Comparison of ENCODE assay signal across 11 cellular contexts in genomic region chr1:27405559-27406353, GRCh38. TPM values are rescaled to one million over a fixed set of nuclear protein-coding genes. Genes with fewer than 3 reads are reported as not detected.
DNase-seq lines count a peak whose midpoint lies in the region; ATAC-seq, FAIRE-seq and TF ChIP-seq lines count a peak whose summit lies in the region.
"Not testable (repeated sequence)": the region's sequence is repeated elsewhere in the genome, so short reads cannot be mapped to it uniquely, and the experiment has no call there.
"Had no signal": no experiment of that assay in that cellular context is flagged by ENCODE, and none has a peak within 500 bp of the region (broad histone marks: within the 10 kb centered on the region; RNA-seq: fewer than 3 reads in every experiment).

No MANE protein-coding gene starts in this region.

- CTCF ChIA-PET in WTC11 (lab: Charles Lee): interaction anchor here (0.5 to 5.0 kb wide), 49 partner anchors 10 to 1095 kb away, joined by 3 to 49 read pairs (median 6); partner anchors contain the start of genes AHDC1, CD164L2, FAM76A and MAP3K6
- CTCF ChIA-PET in K562 (lab: Yijun Ruan, JAX; ENCODE audit: low intra/inter-chr PET ratio): not testable (repeated sequence)

- FAIRE-seq in K562 (lab: Jason Lieb, UNC): not testable (repeated sequence)

- H3K36me3 Mint-ChIP-seq in GM23338 (ENCODE audit: low read depth) (peaks cover 37% of the 10 kb centered on the region), WTC11 (peaks cover 27% of the 10 kb centered on the region)

- BruUV-seq in K562 (replicated peaks; lab: Mats Ljungman, UMichigan): not testable (repeated sequence)

- not testable (repeated sequence) for TF ChIP-seq RAD21 in K562 (CRISPR knock-in tag; conservative IDR thresholded peaks at IDR 0.05 in 1 of 2, IDR thresholded peaks at IDR 0.05 in 1 of 2); neural cell (conservative IDR thresholded peaks at IDR 0.05)

- TF ChIP-seq CTCF in GM23338 (conservative IDR thresholded peaks at IDR 0.05; ENCODE audit: low read depth in 2 of 2) (peak; percentile 20 to 51; a peak in 3 of 4 replicates), K562 (IDR thresholded peaks at IDR 0.05 in 2 of 3, conservative IDR thresholded peaks at IDR 0.05 in 1 of 3; ENCODE audit: insufficient read depth in 2 of 3, low read depth in 1 of 3, low read length in 3 of 3) (0 out of 6 replicates have a peak, but pooled peaks of 1 of the 3 experiments have one; percentile 12), esophagus muscularis mucosa (IDR thresholded peaks at IDR 0.05) (peak; percentile 14 to 26 (median 16)), kidney epithelial cell (IDR thresholded peaks at IDR 0.05; ENCODE audit: insufficient read depth, low read length, poor library complexity, severe bottlenecking) (peak; percentile 8), neural cell (IDR thresholded peaks at IDR 0.05; ENCODE audit: poor library complexity, severe bottlenecking) (peak; percentile 39), spleen (IDR thresholded peaks at IDR 0.05 in 8 of 11, conservative IDR thresholded peaks at IDR 0.05 in 3 of 11) (peak in 2 of 11 experiments; percentile 25 to 33)
- TF ChIP-seq CTCF in WTC11 (IDR thresholded peaks at IDR 0.05); upper lobe of left lung (IDR thresholded peaks at IDR 0.05): not testable (repeated sequence)

- not testable (repeated sequence) for H3K27me3 ChIP-seq in GM23338 (ENCODE audit: insufficient read depth); K562 (ENCODE audit: control insufficient read depth in 2 of 2, insufficient read depth in 2 of 2, low read length in 2 of 2); esophagus muscularis mucosa; kidney epithelial cell (ENCODE audit: control insufficient read depth, insufficient read depth, low read length); neural cell (ENCODE audit: insufficient read depth, low read depth, low read length); spleen (replicated peaks in 1 of 7); upper lobe of left lung

- H3K4me1 ChIP-seq in GM23338 (ENCODE audit: insufficient read depth) (peaks cover 35% of the 10 kb centered on the region), K562 (replicated peaks in 1 of 2; ENCODE audit: control insufficient read depth in 2 of 2, insufficient read depth in 2 of 2, low read length in 2 of 2) (peaks cover 0 to 12% of the 10 kb centered on the region in 2 experiments; a peak in 2 of 5 replicates), esophagus muscularis mucosa (peaks cover 60 to 66% (median 62%) of the 10 kb centered on the region in 4 donors), spleen (peaks cover 31 to 75% (median 57%) of the 10 kb centered on the region in 6 donors), upper lobe of left lung (peaks cover 38 to 58% (median 46%) of the 10 kb centered on the region in 4 donors)

- H3K36me3 ChIP-seq in GM23338 (ENCODE audit: insufficient read depth); kidney epithelial cell (ENCODE audit: control insufficient read depth, insufficient read depth, low read length); neural cell (ENCODE audit: insufficient read depth, low read length): not testable (repeated sequence)
- H3K36me3 ChIP-seq in K562 (ENCODE audit: control insufficient read depth, insufficient read depth, low read length) (peaks cover 58% of the 10 kb centered on the region), esophagus muscularis mucosa (peaks cover 25 to 49% (median 47%) of the 10 kb centered on the region in 4 donors), spleen (peaks cover 0 to 63% (median 39%) of the 10 kb centered on the region in 6 donors), upper lobe of left lung (peaks cover 25 to 55% (median 41%) of the 10 kb centered on the region in 4 donors)

- peaks cover 51% of the 10 kb centered on the region for H3K4me1 Mint-ChIP-seq in GM23338
- H3K4me1 Mint-ChIP-seq in WTC11: peaks cover 50% of the 10 kb centered on the region

- TF ChIP-seq POLR2A in K562 (conservative IDR thresholded peaks at IDR 0.05): 0 out of 2 replicates have a peak, but pooled peaks have one; percentile 16
- TF ChIP-seq POLR2A in esophagus muscularis mucosa (IDR thresholded peaks at IDR 0.05; ENCODE audit: low read depth); spleen (IDR thresholded peaks at IDR 0.05); upper lobe of left lung (IDR thresholded peaks at IDR 0.05): not testable (repeated sequence)

- DNase-seq in GM23338 (ENCODE audit: low spot score): peak; percentile 70
- DNase-seq in WTC11 (ENCODE audit: low spot score): peak; percentile 56
- not testable (repeated sequence) for DNase-seq in K562 (ENCODE audit: extremely low read depth in 1 of 4, low spot score in 3 of 4); esophagus muscularis mucosa (ENCODE audit: extremely low spot score); kidney epithelial cell (ENCODE audit: low read depth); spleen; upper lobe of left lung

- not testable (repeated sequence) for H3K79me2 ChIP-seq in GM23338 (replicated peaks; ENCODE audit: insufficient read depth); K562 (ENCODE audit: control insufficient read depth, insufficient read depth, low read length); neural cell (replicated peaks; ENCODE audit: insufficient read depth, low read length)

- not testable (repeated sequence) for TF ChIP-seq EP300 in K562 (IDR thresholded peaks at IDR 0.05; ENCODE audit: low read length); esophagus muscularis mucosa (IDR thresholded peaks at IDR 0.05); neural cell (conservative IDR thresholded peaks at IDR 0.05; ENCODE audit: poor library complexity, severe bottlenecking); upper lobe of left lung (IDR thresholded peaks at IDR 0.05)

- peaks cover 20% of the 10 kb centered on the region for H3F3A ChIP-seq in GM23338 (replicated peaks; ENCODE audit: low read depth)
- H3F3A ChIP-seq in neural cell (ENCODE audit: insufficient read depth, low read length, poor library complexity, severe bottlenecking): not testable (repeated sequence)

- 88% methylated on average over 15 of the region's 18 CpGs for WGBS in K562 (ENCODE audit: insufficient coverage, low coverage, missing lambda C conversion rate)
- WGBS in esophagus muscularis mucosa: 52% methylated on average over 6 of the region's 18 CpGs
- 75 to 90% (median 81%) methylated on average over 7 to 17 of the region's 18 CpGs for WGBS in spleen, 5 donors
- 76 to 80% methylated on average over 1 to 12 of the region's 18 CpGs for WGBS in upper lobe of left lung, 2 donors

- POLR2A ChIA-PET in WTC11 (lab: Charles Lee) (interaction anchor here (0.8 to 1.3 kb wide), 3 partner anchors 11 to 151 kb away, joined by 3 to 4 read pairs (median 3); no protein-coding TSS in a partner anchor), K562 (lab: Yijun Ruan, JAX) (interaction anchor here (0.5 to 2.2 kb wide), 5 partner anchors 8 to 1706 kb away, joined by 3 to 11 read pairs (median 3); no protein-coding TSS in a partner anchor)

- H2AFZ ChIP-seq in GM23338; K562 (ENCODE audit: low read depth, low read length); neural cell (ENCODE audit: low read depth, low read length): not testable (repeated sequence)

- not testable (repeated sequence) for H3K9me3 ChIP-seq in K562 (replicated peaks; ENCODE audit: control insufficient read depth, insufficient read depth, low read depth, low read length); esophagus muscularis mucosa; neural cell (ENCODE audit: low read length); spleen; upper lobe of left lung

- H3K9ac ChIP-seq in K562 (ENCODE audit: insufficient read depth in 1 of 2, low read depth in 2 of 2, low read length in 2 of 2) (peak overlapping the region in 1 of 2 experiments; percentile 53; a peak in 1 of 4 replicates), neural cell (ENCODE audit: low read length) (peak overlapping the region; percentile 45)

- H3K9me2 ChIP-seq in GM23338 (ENCODE audit: insufficient read depth); neural cell (ENCODE audit: insufficient read depth, low read length): not testable (repeated sequence)

- H3K27me3 Mint-ChIP-seq in GM23338 (ENCODE audit: insufficient read depth, low read depth, poor library complexity); WTC11 (ENCODE audit: low read depth): not testable (repeated sequence)

- H3K9me3 Mint-ChIP-seq in GM23338, WTC11: not testable (repeated sequence)

- peak overlapping the region; percentile 38; the same call in 1 of the 2 replicates for H3K4me2 ChIP-seq in GM23338
- not testable (repeated sequence) for H3K4me2 ChIP-seq in K562 (ENCODE audit: insufficient read depth, low read length); neural cell (ENCODE audit: low read length)

- H3K27ac ChIP-seq in GM23338 (ENCODE audit: low read depth): peak overlapping the region; percentile 88
- not testable (repeated sequence) for H3K27ac ChIP-seq in K562 (ENCODE audit: extremely low read depth, low read depth, low read length)
- H3K27ac ChIP-seq in esophagus muscularis mucosa (replicated peaks in 1 of 4): peak overlapping the region; percentile 73 to 79 (median 76)
- H3K27ac ChIP-seq in neural cell (ENCODE audit: low read length): peak overlapping the region; percentile 56
- H3K27ac ChIP-seq in spleen: peak overlapping the region in 6 of 8 donors; percentile 47 to 84 (median 78)
- H3K27ac ChIP-seq in upper lobe of left lung: peak overlapping the region; percentile 48 to 82 (median 72)

- not testable (repeated sequence) for H4K20me1 ChIP-seq in GM23338 (replicated peaks; ENCODE audit: insufficient read depth); K562 (replicated peaks; ENCODE audit: control insufficient read depth, insufficient read depth, low read length); neural cell (ENCODE audit: insufficient read depth)

- H3K4me3 ChIP-seq in GM23338; K562; esophagus muscularis mucosa; kidney epithelial cell (ENCODE audit: low read depth, low read length); neural cell (ENCODE audit: low read length); spleen; upper lobe of left lung: not testable (repeated sequence)

- not testable (repeated sequence) for H3K9me1 ChIP-seq in K562 (ENCODE audit: control insufficient read depth, insufficient read depth, low read length)

- H3K27ac Mint-ChIP-seq in GM23338: peak overlapping the region; percentile 92
- peak overlapping the region; percentile 94 for H3K27ac Mint-ChIP-seq in WTC11

- peak; percentile 69 for ATAC-seq in GM23338
- ATAC-seq in WTC11: peak; percentile 74
- ATAC-seq in K562: peak; percentile 22
- ATAC-seq in upper lobe of left lung (ENCODE audit: low FRiP score in 2 of 2): not testable (repeated sequence)

- in situ Hi-C loops in K562 (cut with MboI): not testable (repeated sequence)

- intact Hi-C loops in K562 (cut with micrococcal nuclease); esophagus muscularis mucosa (cut with DNase I); spleen (cut with DNase I; ENCODE audit: low total_unique reads): not testable (repeated sequence)

- H3K4me3 Mint-ChIP-seq in GM23338: peak overlapping the region; percentile 21; the same call in 1 of the 3 replicates
- not testable (repeated sequence) for H3K4me3 Mint-ChIP-seq in WTC11

RNA-seq across cellular contexts. Expression of gene GPR3, which starts 13.3 kb away (rescaled TPM):
- total RNA-seq in GM23338 (2014; rRNA removed; shearing (Covaris generic)): 6.6 and 9.1 TPM in 2 replicates
- polyA plus RNA-seq in GM23338 (2016; fragmentation: Nextera tagmentation; extraction: Ambion mirVana) (5.8 and 5.9 TPM in 2 replicates), K562 (2011; rRNA removed) (8.2 and 19.3 TPM in 2 replicates), K562 (2014; fragmentation: Illumina TruSeq; extraction: Trizol) (10.1 and 11.6 TPM in 2 replicates), K562 (2014; fragmentation: Nextera tagmentation; extraction: Ambion mirVana) (under 1 TPM; 0.24 to 0.59 TPM), K562 (2014; rRNA removed) (11.5 and 14.9 TPM in 2 replicates), neural cell (0.12 and 0.54 TPM in 2 replicates), spleen (under 1 TPM; 0.05 to 0.15 (median 0.10) TPM)
- total RNA-seq in WTC11 (2021) (7.8 to 12.4 TPM (median 7.8 TPM) in 3 replicates), K562 (2014; rRNA removed) (3.7 and 6.2 TPM in 2 replicates), K562 (2014; rRNA removed; fragmentation: Illumina TruSeq; extraction: Trizol) (2.9 and 3.4 TPM in 2 replicates), K562 (2015; rRNA removed; fragmentation: Illumina TruSeq; extraction: Trizol) (3.5 and 3.7 TPM in 2 replicates), K562 (2021) (10.9 and 11.0 TPM in 2 replicates), esophagus muscularis mucosa (1 to 10 TPM in 1 of 4 donors, under 1 TPM in 1, not detected in 2; 0.13 to 4.5 TPM), kidney epithelial cell (0.27 and 1.6 TPM in 2 replicates), spleen (under 1 TPM in 3 of 7 donors, not detected in 4; 0.17 to 0.40 (median 0.28) TPM), upper lobe of left lung (1 to 10 TPM in 2 of 6 donors, under 1 TPM in 3, not detected in 1; 0.39 to 1.6 (median 0.76) TPM)
- 14.5 and 40.1 TPM in 2 replicates for total RNA-seq in K562 (2011; cell fraction: chromatin; rRNA removed; ENCODE audit: low replicate concordance)
- 36.8 and 39.4 TPM in 2 replicates for total RNA-seq in K562 (2011; cell fraction: nucleolus; rRNA removed)
- total RNA-seq in K562 (2011; cell fraction: nucleoplasm; rRNA removed): 27.8 and 27.9 TPM in 2 replicates
- 26.0 and 34.4 TPM in 2 replicates for polyA plus RNA-seq in K562 (2011; cell fraction: cytosol; rRNA removed)
- 68.2 and 75.5 TPM in 2 replicates for polyA plus RNA-seq in K562 (2011; cell fraction: nucleus; rRNA removed)
- polyA plus RNA-seq in K562 (2012): 10.0 and 10.7 TPM in 2 replicates
- polyA minus RNA-seq in K562 (2011; rRNA and poly(A)+ RNA removed): 8.0 and 9.3 TPM in 2 replicates
- 7.3 and 7.9 TPM in 2 replicates for polyA minus RNA-seq in K562 (2011; cell fraction: cytosol; rRNA and poly(A)+ RNA removed)
- 11.1 and 11.6 TPM in 2 replicates for polyA minus RNA-seq in K562 (2011; cell fraction: nucleus; rRNA and poly(A)+ RNA removed)
- 1.2 and 2.7 TPM in 2 replicates for polyA minus RNA-seq in neural cell
- total RNA-seq: body of pancreas had no signal

RNA-seq across cellular contexts. Expression of gene CD164L2, which starts 22.6 kb away (rescaled TPM):
- total RNA-seq in GM23338 (2014; rRNA removed; shearing (Covaris generic)): 1.2 and 2.8 TPM in 2 replicates
- polyA plus RNA-seq in GM23338 (2016; fragmentation: Nextera tagmentation; extraction: Ambion mirVana) (2.0 and 2.4 TPM in 2 replicates), K562 (2011; rRNA removed) (0.92 and 2.8 TPM in 2 replicates), K562 (2014; fragmentation: Illumina TruSeq; extraction: Trizol) (0.31 and 0.65 TPM in 2 replicates), K562 (2014; fragmentation: Nextera tagmentation; extraction: Ambion mirVana) (under 1 TPM in 1 of 2 experiments, not detected in 1; 0.08 TPM), K562 (2014; rRNA removed) (0.63 and 0.91 TPM in 2 replicates), neural cell (not detected in 2 replicates), spleen (under 1 TPM in 1 of 3 donors, not detected in 2; 0.06 TPM)
- total RNA-seq in WTC11 (2021) (3.0 to 5.5 TPM (median 4.3 TPM) in 3 replicates), K562 (2014; rRNA removed) (0.29 and 0.45 TPM in 2 replicates), K562 (2014; rRNA removed; fragmentation: Illumina TruSeq; extraction: Trizol) (0.18 TPM in 1 of 2 replicates, not detected in the other), K562 (2015; rRNA removed; fragmentation: Illumina TruSeq; extraction: Trizol) (0.14 and 0.19 TPM in 2 replicates), K562 (2021) (0.49 and 0.72 TPM in 2 replicates), esophagus muscularis mucosa (not detected), kidney epithelial cell (0.29 TPM in 1 of 2 replicates, not detected in the other), spleen (not detected), upper lobe of left lung (10 to 100 TPM in 1 of 6 donors, 1 to 10 TPM in 5; 2.3 to 12.3 (median 5.5) TPM)
- 2.6 and 7.4 TPM in 2 replicates for total RNA-seq in K562 (2011; cell fraction: chromatin; rRNA removed; ENCODE audit: low replicate concordance)
- total RNA-seq in K562 (2011; cell fraction: nucleolus; rRNA removed): 5.0 and 5.4 TPM in 2 replicates
- total RNA-seq in K562 (2011; cell fraction: nucleoplasm; rRNA removed): 5.1 and 5.8 TPM in 2 replicates
- 0.92 and 1.2 TPM in 2 replicates for polyA plus RNA-seq in K562 (2011; cell fraction: cytosol; rRNA removed)
- 15.3 and 19.6 TPM in 2 replicates for polyA plus RNA-seq in K562 (2011; cell fraction: nucleus; rRNA removed)
- 1.2 and 1.7 TPM in 2 replicates for polyA plus RNA-seq in K562 (2012)
- 0.28 and 0.57 TPM in 2 replicates for polyA minus RNA-seq in K562 (2011; rRNA and poly(A)+ RNA removed)
- polyA minus RNA-seq in K562 (2011; cell fraction: cytosol; rRNA and poly(A)+ RNA removed): not detected in 2 replicates
- polyA minus RNA-seq in K562 (2011; cell fraction: nucleus; rRNA and poly(A)+ RNA removed): 1.1 and 2.4 TPM in 2 replicates
- not detected in 2 replicates for polyA minus RNA-seq in neural cell
- total RNA-seq: natural killer cell treated with Interleukin-12 subunit alpha and Interleukin-12 subunit beta and Interleukin-15 and Interleukin-18, amount 100 ng/mL, for 72 hours had no signal
- polyA plus RNA-seq: AG04450 had no signal

RNA-seq across cellular contexts. Expression of gene FCN3, which starts 31.1 kb away (rescaled TPM):
- 0.49 TPM in 1 of 2 replicates, not detected in the other for total RNA-seq in GM23338 (2014; rRNA removed; shearing (Covaris generic))
- polyA plus RNA-seq in GM23338 (2016; fragmentation: Nextera tagmentation; extraction: Ambion mirVana) (0.66 TPM in 1 of 2 replicates, not detected in the other), K562 (2011; rRNA removed) (0.15 TPM in 1 of 2 replicates, not detected in the other), K562 (2014; fragmentation: Illumina TruSeq; extraction: Trizol) (not detected in 2 replicates), K562 (2014; fragmentation: Nextera tagmentation; extraction: Ambion mirVana) (not detected), K562 (2014; rRNA removed) (not detected in 2 replicates), neural cell (not detected in 2 replicates), spleen (10 to 100 TPM in 2 of 3 donors, 1 to 10 TPM in 1; 3.7 to 14.4 (median 11.7) TPM)
- total RNA-seq in WTC11 (2021) (0.98 to 1.6 TPM (median 1.3 TPM) in 3 replicates), K562 (2014; rRNA removed) (not detected in 2 replicates), K562 (2014; rRNA removed; fragmentation: Illumina TruSeq; extraction: Trizol) (not detected in 2 replicates), K562 (2015; rRNA removed; fragmentation: Illumina TruSeq; extraction: Trizol) (not detected in 2 replicates), K562 (2021) (0.31 and 0.49 TPM in 2 replicates), esophagus muscularis mucosa (10 to 100 TPM in 2 of 4 donors, 1 to 10 TPM in 2; 2.9 to 16.6 (median 10.5) TPM), kidney epithelial cell (0.14 TPM in 1 of 2 replicates, not detected in the other), spleen (10 to 100 TPM in 3 of 7 donors, 1 to 10 TPM in 4; 4.4 to 21.7 (median 7.7) TPM), upper lobe of left lung (1,000 to 10,000 TPM in 1 of 6 donors, 100 to 1,000 TPM in 5; 145 to 1,319 (median 555) TPM)
- total RNA-seq in K562 (2011; cell fraction: chromatin; rRNA removed; ENCODE audit: low replicate concordance): not detected in 2 replicates
- total RNA-seq in K562 (2011; cell fraction: nucleolus; rRNA removed): not detected in 2 replicates
- total RNA-seq in K562 (2011; cell fraction: nucleoplasm; rRNA removed): not detected in 2 replicates
- 0.06 TPM in 1 of 2 replicates, not detected in the other for polyA plus RNA-seq in K562 (2011; cell fraction: cytosol; rRNA removed)
- 0.35 TPM in 1 of 2 replicates, not detected in the other for polyA plus RNA-seq in K562 (2011; cell fraction: nucleus; rRNA removed)
- 0.21 TPM in 1 of 2 replicates, not detected in the other for polyA plus RNA-seq in K562 (2012)
- not detected in 2 replicates for polyA minus RNA-seq in K562 (2011; rRNA and poly(A)+ RNA removed)
- not detected in 2 replicates for polyA minus RNA-seq in K562 (2011; cell fraction: cytosol; rRNA and poly(A)+ RNA removed)
- not detected in 2 replicates for polyA minus RNA-seq in K562 (2011; cell fraction: nucleus; rRNA and poly(A)+ RNA removed)
- not detected in 2 replicates for polyA minus RNA-seq in neural cell
- total RNA-seq: natural killer cell treated with Interleukin-12 subunit alpha and Interleukin-12 subunit beta and Interleukin-15 and Interleukin-18, amount 100 ng/mL, for 72 hours had no signal
- polyA plus RNA-seq: AG04450 had no signal

RNA-seq across cellular contexts. Expression of gene MAP3K6, which starts 39.0 kb away (rescaled TPM):
- 10.6 and 14.9 TPM in 2 replicates for total RNA-seq in GM23338 (2014; rRNA removed; shearing (Covaris generic))
- 7.4 and 8.2 TPM in 2 replicates for polyA plus RNA-seq in GM23338 (2016; fragmentation: Nextera tagmentation; extraction: Ambion mirVana)
- total RNA-seq in WTC11 (2021): 13.3 to 15.0 TPM (median 14.0 TPM) in 3 replicates
- total RNA-seq in K562 (2011; cell fraction: chromatin; rRNA removed; ENCODE audit: low replicate concordance): 22.7 and 88.4 TPM in 2 replicates
- 52.5 and 55.4 TPM in 2 replicates for total RNA-seq in K562 (2011; cell fraction: nucleolus; rRNA removed)
- 27.7 and 28.5 TPM in 2 replicates for total RNA-seq in K562 (2011; cell fraction: nucleoplasm; rRNA removed)
- total RNA-seq in K562 (2014; rRNA removed): 10.1 and 14.7 TPM in 2 replicates
- total RNA-seq in K562 (2014; rRNA removed; fragmentation: Illumina TruSeq; extraction: Trizol): 5.0 and 6.2 TPM in 2 replicates
- 7.6 and 9.5 TPM in 2 replicates for total RNA-seq in K562 (2015; rRNA removed; fragmentation: Illumina TruSeq; extraction: Trizol)
- 18.1 and 21.9 TPM in 2 replicates for total RNA-seq in K562 (2021)
- polyA plus RNA-seq in K562 (2011; rRNA removed): 4.7 and 13.2 TPM in 2 replicates
- 5.5 and 6.6 TPM in 2 replicates for polyA plus RNA-seq in K562 (2011; cell fraction: cytosol; rRNA removed)
- 101 and 102 TPM in 2 replicates for polyA plus RNA-seq in K562 (2011; cell fraction: nucleus; rRNA removed)
- polyA plus RNA-seq in K562 (2012): 17.8 and 18.2 TPM in 2 replicates
- 7.0 and 9.0 TPM in 2 replicates for polyA plus RNA-seq in K562 (2014; fragmentation: Illumina TruSeq; extraction: Trizol)
- 1 to 10 TPM in 1 of 2 experiments, under 1 TPM in 1; 0.99 to 1.5 TPM for polyA plus RNA-seq in K562 (2014; fragmentation: Nextera tagmentation; extraction: Ambion mirVana)
- 8.2 and 12.9 TPM in 2 replicates for polyA plus RNA-seq in K562 (2014; rRNA removed)
- polyA minus RNA-seq in K562 (2011; rRNA and poly(A)+ RNA removed): 3.1 and 4.9 TPM in 2 replicates
- 4.8 and 5.1 TPM in 2 replicates for polyA minus RNA-seq in K562 (2011; cell fraction: cytosol; rRNA and poly(A)+ RNA removed)
- polyA minus RNA-seq in K562 (2011; cell fraction: nucleus; rRNA and poly(A)+ RNA removed): 15.2 and 17.2 TPM in 2 replicates
- total RNA-seq in esophagus muscularis mucosa: 10 to 100 TPM; 29.7 to 80.1 (median 55.4) TPM
- 8.6 and 12.0 TPM in 2 replicates for total RNA-seq in kidney epithelial cell
- 1.6 and 4.4 TPM in 2 replicates for polyA plus RNA-seq in neural cell
- 1.2 and 1.6 TPM in 2 replicates for polyA minus RNA-seq in neural cell
- 10 to 100 TPM; 20.4 to 55.0 (median 38.0) TPM for total RNA-seq in spleen
- polyA plus RNA-seq in spleen: 10 to 100 TPM; 20.3 to 31.7 (median 29.6) TPM
- 100 to 1,000 TPM in 4 of 6 donors, 10 to 100 TPM in 2; 36.6 to 302 (median 118) TPM for total RNA-seq in upper lobe of left lung

Comparison
In these comparisons a context has a peak if more than half of its experiments do, and no peak if none do; other contexts are left out.
1. RNA of gene FCN3, which starts 31.1 kb away (total RNA-seq): 145 to 1,319 TPM in upper lobe of left lung; 2.9 to 16.6 TPM in esophagus muscularis mucosa, 4.4 to 21.7 TPM in spleen, 0.98 to 1.6 TPM in WTC11, 0.49 TPM in GM23338, 0.31 to 0.49 TPM in K562 and 0.14 TPM in kidney epithelial cell; every median in the first group is over 4 times any median in the second.